In the genomic region with DNA sequence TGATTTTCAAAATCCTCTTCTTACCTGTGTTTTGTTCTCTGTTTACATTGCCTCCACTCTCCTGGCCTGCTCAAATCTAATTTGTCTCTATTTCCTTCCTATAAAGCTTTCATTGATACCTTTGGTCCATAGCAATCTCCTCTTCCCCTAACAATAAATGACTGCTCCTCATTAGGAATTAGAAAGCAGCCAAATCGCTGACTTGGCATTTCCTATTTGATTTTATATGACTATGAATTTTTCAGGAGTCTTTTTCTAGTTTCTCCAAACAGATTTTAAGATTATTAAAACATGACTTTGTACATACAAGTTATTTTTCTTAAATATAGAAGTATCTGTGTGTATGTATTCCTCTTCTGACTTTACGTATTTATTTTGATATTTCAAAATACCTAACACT, we compare ENCODE assay signal across 35 cellular contexts.
"Had no signal": no experiment of that assay in that cellular context is flagged by ENCODE, and none has a peak within 500 bp of the region (broad histone marks: within the 10 kb centered on the region; RNA-seq: fewer than 3 reads in every experiment).

No MANE protein-coding gene starts in this region.

- H3K36me3 Mint-ChIP-seq: activated naive CD4-positive, alpha-beta T cell treated with anti-CD3 and anti-CD28 coated beads, Interleukin-2, amount 50 U/mL, for 24 hours; activated naive CD8-positive, alpha-beta T cell treated with anti-CD3 and anti-CD28 coated beads for 36 hours had no signal

- H3K4me3 Mint-ChIP-seq: activated B cell treated with CpG ODN at 0.5 μM for 24 hours; activated CD8-positive, alpha-beta T cell treated with anti-CD3 and anti-CD28 coated beads for 36 hours; activated naive CD4-positive, alpha-beta T cell treated with anti-CD3 and anti-CD28 coated beads for 36 hours; activated naive CD4-positive, alpha-beta T cell treated with anti-CD3 and anti-CD28 coated beads, Interleukin-2, amount 50 U/mL, for 24 hours; activated naive CD8-positive, alpha-beta T cell treated with anti-CD3 and anti-CD28 coated beads for 36 hours; activated naive CD8-positive, alpha-beta T cell treated with anti-CD3 and anti-CD28 coated beads, Interleukin-2, amount 50 U/mL, for 24 hours; activated T-cell treated with anti-CD3 and anti-CD28 coated beads, Interleukin-2, amount 50 U/mL, for 4 hours; activated T-helper 17 cell treated with anti-CD3 and anti-CD28 coated beads, Interleukin-2, amount 50 U/mL, for 72 hours; effector memory CD8-positive, alpha-beta T cell; T-helper 17 cell; T-helper 2 cell treated with Interferon-gamma antibody and Interleukin-4, amounts not matched to agents 5 μg/mL and 100 μg/mL, for 36 hours had no signal

- H3K4me3 ChIP-seq: adrenal gland, body of pancreas, esophagus squamous epithelium had no signal

- H3K36me3 ChIP-seq: adrenal gland, esophagus squamous epithelium, WERI-Rb-1 had no signal

- H3K27ac Mint-ChIP-seq: activated B cell treated with CpG ODN at 0.5 μM for 24 hours; activated CD8-positive, alpha-beta T cell treated with anti-CD3 and anti-CD28 coated beads for 36 hours; activated naive CD4-positive, alpha-beta T cell treated with anti-CD3 and anti-CD28 coated beads for 36 hours; activated naive CD4-positive, alpha-beta T cell treated with anti-CD3 and anti-CD28 coated beads, Interleukin-2, amount 50 U/mL, for 24 hours; activated naive CD8-positive, alpha-beta T cell treated with anti-CD3 and anti-CD28 coated beads for 36 hours; activated naive CD8-positive, alpha-beta T cell treated with anti-CD3 and anti-CD28 coated beads, Interleukin-2, amount 50 U/mL, for 24 hours; activated T-helper 17 cell treated with anti-CD3 and anti-CD28 coated beads, Interleukin-2, amount 50 U/mL, for 72 hours; effector memory CD8-positive, alpha-beta T cell; T-helper 17 cell; T-helper 2 cell treated with Interferon-gamma antibody and Interleukin-4, amounts not matched to agents 5 μg/mL and 100 μg/mL, for 36 hours had no signal

- FAIRE-seq: colon, endothelial cell of umbilical vein, frontal cortex had no signal

- H3K4me1 ChIP-seq: adrenal gland, body of pancreas, esophagus squamous epithelium had no signal

- H3K27me3 ChIP-seq: adrenal gland, body of pancreas, esophagus squamous epithelium had no signal

- H3K9me3 Mint-ChIP-seq: activated B cell treated with CpG ODN at 0.5 μM for 24 hours; activated naive CD4-positive, alpha-beta T cell treated with anti-CD3 and anti-CD28 coated beads for 36 hours; activated naive CD4-positive, alpha-beta T cell treated with anti-CD3 and anti-CD28 coated beads, Interleukin-2, amount 50 U/mL, for 24 hours; activated naive CD8-positive, alpha-beta T cell treated with anti-CD3 and anti-CD28 coated beads for 36 hours had no signal

- DNase-seq: activated B cell treated with CpG ODN at 0.5 μM for 24 hours; activated CD4-positive, alpha-beta T cell treated with anti-CD3 and anti-CD28 coated beads for 48 hours; activated CD4-positive, alpha-beta T cell treated with anti-CD3 and anti-CD28 coated beads, Interleukin-2, amount 50 U/mL, for 1 hour; activated CD4-positive, alpha-beta T cell treated with anti-CD3 and anti-CD28 coated beads, Interleukin-2, amount 50 U/mL, for 48 hours; activated CD8-positive, alpha-beta memory T cell treated with anti-CD3 and anti-CD28 coated beads for 24 hours; activated CD8-positive, alpha-beta T cell treated with anti-CD3 and anti-CD28 coated beads for 36 hours; activated effector memory CD4-positive, alpha-beta T cell treated with anti-CD3 and anti-CD28 coated beads, Interleukin-2, amount 50 U/mL, for 16 hours; activated naive CD4-positive, alpha-beta T cell treated with anti-CD3 and anti-CD28 coated beads for 36 hours; activated naive CD8-positive, alpha-beta T cell treated with anti-CD3 and anti-CD28 coated beads for 36 hours; activated naive CD8-positive, alpha-beta T cell treated with anti-CD3 and anti-CD28 coated beads, Interleukin-2, amount 50 U/mL, for 24 hours; activated T-cell treated with anti-CD3 and anti-CD28 coated beads, Interleukin-2, amount 50 U/mL, for 4 hours; adrenal gland; amygdala; aorta; body of pancreas; caudate nucleus; cortex of kidney; dermis blood vessel endothelial cell; effector CD4-positive, alpha-beta T cell; effector memory CD8-positive, alpha-beta T cell; esophagus squamous epithelium; foreskin fibroblast; head of caudate nucleus; T-helper 1 cell; T-helper 17 cell; T1000; WERI-Rb-1 had no signal

- H3K27ac ChIP-seq: adrenal gland, body of pancreas, epithelial cell of prostate, esophagus squamous epithelium, WERI-Rb-1 had no signal

- H3K4me1 Mint-ChIP-seq: activated B cell treated with CpG ODN at 0.5 μM for 24 hours; activated naive CD4-positive, alpha-beta T cell treated with anti-CD3 and anti-CD28 coated beads, Interleukin-2, amount 50 U/mL, for 24 hours; activated naive CD8-positive, alpha-beta T cell treated with anti-CD3 and anti-CD28 coated beads for 36 hours; activated naive CD8-positive, alpha-beta T cell treated with anti-CD3 and anti-CD28 coated beads, Interleukin-2, amount 50 U/mL, for 24 hours; activated T-helper 17 cell treated with anti-CD3 and anti-CD28 coated beads, Interleukin-2, amount 50 U/mL, for 72 hours; T-helper 17 cell had no signal

- H3K27me3 Mint-ChIP-seq: activated B cell treated with CpG ODN at 0.5 μM for 24 hours; activated CD8-positive, alpha-beta T cell treated with anti-CD3 and anti-CD28 coated beads for 36 hours; activated naive CD4-positive, alpha-beta T cell treated with anti-CD3 and anti-CD28 coated beads, Interleukin-2, amount 50 U/mL, for 24 hours; activated naive CD8-positive, alpha-beta T cell treated with anti-CD3 and anti-CD28 coated beads for 36 hours; activated naive CD8-positive, alpha-beta T cell treated with anti-CD3 and anti-CD28 coated beads, Interleukin-2, amount 50 U/mL, for 24 hours; activated T-helper 17 cell treated with anti-CD3 and anti-CD28 coated beads, Interleukin-2, amount 50 U/mL, for 72 hours; effector memory CD8-positive, alpha-beta T cell; T-helper 17 cell had no signal

- ATAC-seq: activated CD4-positive, CD25-positive, alpha-beta regulatory T cell treated with anti-CD3 and anti-CD28 coated beads, Interleukin-2, amount 50 U/mL, for 24 hours; activated CD8-positive, alpha-beta T cell treated with anti-CD3 and anti-CD28 coated beads for 36 hours; activated naive CD8-positive, alpha-beta T cell treated with anti-CD3 and anti-CD28 coated beads, Interleukin-2, amount 50 U/mL, for 24 hours; activated T-cell treated with anti-CD3 and anti-CD28 coated beads, Interleukin-2, amount 50 U/mL, for 4 hours; activated T-helper 17 cell treated with anti-CD3 and anti-CD28 coated beads, Interleukin-2, amount 50 U/mL, for 72 hours; body of pancreas; effector memory CD8-positive, alpha-beta T cell; T-helper 17 cell had no signal

- H3K9me3 ChIP-seq: adrenal gland, body of pancreas, esophagus squamous epithelium had no signal
